In the genomic region with DNA sequence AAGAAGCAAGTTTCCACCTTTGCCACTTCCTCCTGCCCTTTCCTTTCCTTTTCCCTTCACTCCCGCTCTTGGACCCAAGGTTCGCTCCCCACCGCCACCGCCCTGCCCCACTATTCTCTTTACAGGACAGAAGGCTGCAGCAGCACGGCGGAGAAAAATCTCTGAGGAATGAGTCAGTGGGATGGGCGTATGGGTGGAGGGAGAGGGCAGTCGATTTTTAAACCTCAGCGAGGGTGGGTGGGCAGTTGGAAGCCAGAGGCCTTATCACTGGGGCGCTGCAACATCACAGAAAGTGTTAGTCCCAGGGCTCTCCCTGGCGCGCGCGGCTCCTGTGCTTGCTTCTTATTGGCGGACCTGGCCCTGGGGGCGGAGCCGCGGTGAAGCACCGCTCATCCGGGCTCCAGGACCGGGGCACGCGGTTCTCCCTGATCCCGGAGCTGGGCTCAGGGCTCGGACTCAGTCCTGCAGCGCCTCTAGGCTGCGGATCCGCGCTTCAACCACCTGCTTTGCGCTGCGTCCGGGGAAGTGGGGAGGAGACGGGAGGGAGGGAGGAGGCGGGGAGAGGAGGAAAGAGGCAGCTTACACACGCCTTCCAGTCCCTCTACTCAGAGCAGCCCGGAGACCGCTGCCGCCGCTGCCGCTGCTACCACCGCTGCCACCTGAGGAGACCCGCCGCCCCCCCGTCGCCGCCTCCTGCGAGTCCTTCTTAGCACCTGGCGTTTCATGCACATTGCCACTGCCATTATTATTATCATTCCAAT, we compare ENCODE assay signal across 8 cellular contexts. TPM values are rescaled to one million over a fixed set of nuclear protein-coding genes. Genes with fewer than 3 reads are reported as not detected.
DNase-seq lines count a peak whose midpoint lies in the region; ATAC-seq and TF ChIP-seq lines count a peak whose summit lies in the region.

A gene (plus strand): TSS at position 608 of the 761 bp plus-strand sequence.

- H3K9ac ChIP-seq in KMS-11 (no peak within 1 kb of the TSS), fibroblast of lung (ENCODE audit: insufficient read depth, low read length) (peak within 1 kb of the TSS; percentile 86)

- H3K9me3 Mint-ChIP-seq in naive thymus-derived CD4-positive, alpha-beta T cell, result no peaks in the 10 kb centered on the region

- H3K27ac Mint-ChIP-seq in naive thymus-derived CD4-positive, alpha-beta T cell, result peak within 1 kb of the TSS; percentile 82 to 99 (median 94)

- H4K20me1 ChIP-seq in KMS-11 (ENCODE audit: insufficient read depth), result no peaks in the 10 kb centered on the region
- H4K20me1 ChIP-seq in fibroblast of lung (ENCODE audit: control insufficient read depth, extremely low read depth, insufficient read depth, low read length), result no peaks in the 10 kb centered on the region

- DNase-seq in EH (ENCODE audit: low read depth) (peak; percentile 99), RKO (ENCODE audit: low spot score) (peak; percentile 99), fibroblast of lung (ENCODE audit: low read depth in 2 of 2) (peak; percentile 99 to 100)
- peak; percentile 49 to 62 for DNase-seq in activated T-helper 1 cell treated with anti-CD3 and anti-CD28 coated beads, Interleukin-2, amount 50 U/mL, for 16 hours (ENCODE audit: low read depth in 1 of 2, low spot score in 1 of 2)
- DNase-seq in naive thymus-derived CD4-positive, alpha-beta T cell, result peak; percentile 66 to 85 (median 73)
- peak; percentile 54 to 79 (median 70) for DNase-seq in stimulated activated naive CD4-positive, alpha-beta T cell (lab: John Stamatoyannopoulos, UW)

- no peak within 1 kb of the TSS for H3K27ac ChIP-seq in KMS-11
- peak within 1 kb of the TSS; percentile 85 for H3K27ac ChIP-seq in fibroblast of lung (ENCODE audit: insufficient read depth, low read length)
- H3K27ac ChIP-seq in naive thymus-derived CD4-positive, alpha-beta T cell (ENCODE audit: low read depth, low read length), result peak within 1 kb of the TSS; percentile 70

- H3K4me3 ChIP-seq in KMS-11 (IDR thresholded peaks at IDR 0.05; ENCODE audit: insufficient read depth, low read depth, low read length) (peak within 1 kb of the TSS; percentile 31), fibroblast of lung (replicated peaks in 1 of 4; ENCODE audit: control extremely low read depth in 1 of 4, insufficient read depth in 1 of 4, low read depth in 3 of 4, low read length in 4 of 4) (peak within 1 kb of the TSS; percentile 63 to 98 (median 92))
- H3K4me3 ChIP-seq in naive thymus-derived CD4-positive, alpha-beta T cell (ENCODE audit: low read length), result peak within 1 kb of the TSS; percentile 81

- H2AFZ ChIP-seq in KMS-11 (ENCODE audit: low read depth), result peak within 1 kb of the TSS; percentile 89
- H2AFZ ChIP-seq in fibroblast of lung (ENCODE audit: low read length), result peak within 1 kb of the TSS; percentile 80

- POLR2A ChIA-PET in naive thymus-derived CD4-positive, alpha-beta T cell (lab: Charles Lee), result no interaction called here

- no peak for TF ChIP-seq CTCF in KMS-11 (conservative IDR thresholded peaks at IDR 0.05; ENCODE audit: low read depth, low read length)
- TF ChIP-seq CTCF in fibroblast of lung (conservative IDR thresholded peaks at IDR 0.05 in 1 of 2, IDR thresholded peaks at IDR 0.05 in 1 of 2; ENCODE audit: low read depth in 1 of 2, low read length in 2 of 2), result peak; percentile 55 to 62

- H3K27me3 ChIP-seq in KMS-11 (ENCODE audit: insufficient read depth, low read depth), result peaks cover 5% of the 10 kb centered on the region; the same call in 1 of the 2 replicates
- no peaks in the 10 kb centered on the region for H3K27me3 ChIP-seq in fibroblast of lung (ENCODE audit: control insufficient read depth, insufficient read depth, low read length)
- no peaks in the 10 kb centered on the region for H3K27me3 ChIP-seq in naive thymus-derived CD4-positive, alpha-beta T cell (ENCODE audit: control insufficient read depth in 2 of 2, insufficient read depth in 2 of 2, low read length in 2 of 2)

- no peaks in the 10 kb centered on the region for H3K9me3 ChIP-seq in fibroblast of lung (ENCODE audit: control insufficient read depth, insufficient read depth, low read depth, low read length)
- H3K9me3 ChIP-seq in naive thymus-derived CD4-positive, alpha-beta T cell (ENCODE audit: control insufficient read depth in 2 of 3, low read length in 3 of 3), result no peaks in the 10 kb centered on the region

- H3K27me3 Mint-ChIP-seq in naive thymus-derived CD4-positive, alpha-beta T cell, result peaks cover 15 to 32% (median 24%) of the 10 kb centered on the region in 5 donors

- H3K4me1 ChIP-seq in KMS-11 (ENCODE audit: low read depth, poor library complexity, severe bottlenecking), result peaks cover 9% of the 10 kb centered on the region
- peaks cover 6% of the 10 kb centered on the region for H3K4me1 ChIP-seq in fibroblast of lung (ENCODE audit: control insufficient read depth, extremely low read depth, insufficient read depth, low read length)
- peaks cover 3 to 10% of the 10 kb centered on the region in 2 donors for H3K4me1 ChIP-seq in naive thymus-derived CD4-positive, alpha-beta T cell (ENCODE audit: control insufficient read depth in 2 of 2, insufficient read depth in 2 of 2, low read length in 2 of 2)

- peaks cover 22 to 40% (median 29%) of the 10 kb centered on the region in 7 donors for H3K4me1 Mint-ChIP-seq in naive thymus-derived CD4-positive, alpha-beta T cell

- H3K4me2 ChIP-seq in KMS-11 (peak within 1 kb of the TSS; percentile 82), fibroblast of lung (ENCODE audit: extremely low read depth, insufficient read depth, low read length) (peak within 1 kb of the TSS; percentile 89)

- peak within 1 kb of the TSS; percentile 90 to 97 (median 92) for H3K4me3 Mint-ChIP-seq in naive thymus-derived CD4-positive, alpha-beta T cell

- peak; percentile 50 for ATAC-seq in GM21786 (IDR thresholded peaks at IDR 0.05; ENCODE audit: unreplicated experiment)
- ATAC-seq in naive thymus-derived CD4-positive, alpha-beta T cell, result peak; percentile 72

- H3K36me3 ChIP-seq in KMS-11 (ENCODE audit: insufficient read depth), result no peaks in the 10 kb centered on the region
- H3K36me3 ChIP-seq in fibroblast of lung (ENCODE audit: control insufficient read depth, insufficient read depth, low read length), result no peaks in the 10 kb centered on the region
- no peaks in the 10 kb centered on the region for H3K36me3 ChIP-seq in naive thymus-derived CD4-positive, alpha-beta T cell (ENCODE audit: control insufficient read depth in 2 of 3, insufficient read depth in 3 of 3, low read length in 3 of 3)

- CTCF ChIA-PET in naive thymus-derived CD4-positive, alpha-beta T cell (lab: Charles Lee), result no interaction called here

- H3K36me3 Mint-ChIP-seq in naive thymus-derived CD4-positive, alpha-beta T cell, result no peaks in the 10 kb centered on the region

- H3K79me2 ChIP-seq in KMS-11 (ENCODE audit: insufficient read depth, low read depth) (no peaks in the 10 kb centered on the region), fibroblast of lung (ENCODE audit: control insufficient read depth, insufficient read depth, low read length) (peaks cover 45% of the 10 kb centered on the region)

- intact Hi-C loops in naive thymus-derived CD4-positive, alpha-beta T cell (cut with micrococcal nuclease), result loop anchor here (2.0 to 10.0 kb wide), 9 partner anchors 306 to 1878 kb away; a partner anchor contains a TSS

RNA-seq across cellular contexts. Expression of the gene that starts here (rescaled TPM):
- 75.2 and 168 TPM in 2 replicates for total RNA-seq in fibroblast of lung
- 158 and 188 TPM in 2 replicates for polyA plus RNA-seq in fibroblast of lung
- 94.7 and 100.0 TPM in 2 replicates for polyA plus RNA-seq in fibroblast of lung (2012)
- polyA minus RNA-seq in fibroblast of lung (ENCODE audit: low replicate concordance), result 7.6 and 13.1 TPM in 2 replicates
- total RNA-seq in naive thymus-derived CD4-positive, alpha-beta T cell, result 10 to 100 TPM in 1 of 5 experiments, 1 to 10 TPM in 4; 3.4 to 10.3 (median 4.4) TPM
- 1 to 10 TPM in 1 of 2 donors, under 1 TPM in 1; 0.94 to 1.2 TPM for polyA plus RNA-seq in naive thymus-derived CD4-positive, alpha-beta T cell

Comparison
In these comparisons a context has a peak if more than half of its experiments do, and no peak if none do; other contexts are left out.
1. RNA of the gene that starts here (polyA plus RNA-seq): 94.7 to 188 TPM in fibroblast of lung; 0.94 to 1.2 TPM in naive thymus-derived CD4-positive, alpha-beta T cell; every median in the first group is over 10 times any median in the second.
2. H3K4me3 ChIP-seq: peak in every context shown above with its lines; median percentile 92 in fibroblast of lung; 81 in naive thymus-derived CD4-positive, alpha-beta T cell; 31 in KMS-11.
3. Peak in every context shown above with its lines, with median percentiles within 50 percentile points of each other: DNase-seq.